1 cellular context compared by ENCODE assay signal in genomic region chr10:88095291-88095721, GRCh38.
TF ChIP-seq lines count a peak whose summit lies in the region.

No MANE protein-coding gene starts in this region.

TF ChIP-seq in GM12878, 131 proteins besides CTCF, POLR2A, EP300 and RAD21 (continued from another document):
- TF ChIP-seq RUNX3 (IDR thresholded peaks at IDR 0.05; ENCODE audit: low read length) = peak; percentile 22; the same call in 1 of the 2 replicates
- TF ChIP-seq PBX3 (IDR thresholded peaks at IDR 0.05; ENCODE audit: insufficient replicate concordance, low read depth, low read length) = no peak
